Comparison of ENCODE assay signal across 7 cellular contexts in genomic region chr1:170531758-170532657, GRCh38.
DNase-seq lines count a peak whose midpoint lies in the region; ATAC-seq and TF ChIP-seq lines count a peak whose summit lies in the region.

Gene GORAB (plus strand): TSS chr1:170532166. CDS start chr1:170532224, 58 bp downstream.

- H3K36me3 Mint-ChIP-seq in T-helper 2 cell treated with Interferon-gamma antibody and Interleukin-4, amounts not matched to agents 5 μg/mL and 100 μg/mL, for 36 hours (ENCODE audit: low read depth) = peaks cover 5% of the 10 kb centered on the region

- peaks cover 2% of the 10 kb centered on the region for H3K4me1 Mint-ChIP-seq in T-helper 2 cell treated with Interferon-gamma antibody and Interleukin-4, amounts not matched to agents 5 μg/mL and 100 μg/mL, for 36 hours (ENCODE audit: low read depth)

- ATAC-seq in GM18502 (IDR thresholded peaks at IDR 0.05; ENCODE audit: poor library complexity, unreplicated experiment) = peak; percentile 99
- ATAC-seq in HG02938 (IDR thresholded peaks at IDR 0.05; ENCODE audit: unreplicated experiment) = peak; percentile 96

- TF ChIP-seq CTCF in astrocyte of the cerebellum (IDR thresholded peaks at IDR 0.05; ENCODE audit: low read depth, low read length, missing control alignments) = no peak

- H3K4me3 ChIP-seq in astrocyte of the cerebellum (ENCODE audit: low read depth, low read length) = peak within 1 kb of the TSS; percentile 79

- H3K9me3 Mint-ChIP-seq in T-helper 2 cell treated with Interferon-gamma antibody and Interleukin-4, amounts not matched to agents 5 μg/mL and 100 μg/mL, for 36 hours = no peaks in the 10 kb centered on the region

- H3K27me3 Mint-ChIP-seq in T-helper 2 cell treated with Interferon-gamma antibody and Interleukin-4, amounts not matched to agents 5 μg/mL and 100 μg/mL, for 36 hours (ENCODE audit: low read depth) = peaks cover 14% of the 10 kb centered on the region

- H3K27ac Mint-ChIP-seq in T-helper 2 cell treated with Interferon-gamma antibody and Interleukin-4, amounts not matched to agents 5 μg/mL and 100 μg/mL, for 36 hours = no peak within 1 kb of the TSS

- no peak within 1 kb of the TSS for H3K4me3 Mint-ChIP-seq in T-helper 2 cell treated with Interferon-gamma antibody and Interleukin-4, amounts not matched to agents 5 μg/mL and 100 μg/mL, for 36 hours

- DNase-seq in NCI-H187 (lab: John Stamatoyannopoulos, UW) (peak; percentile 92 to 97), astrocyte of the cerebellum (ENCODE audit: low read depth) (peak; percentile 86), hippocampal formation (lab: John Stamatoyannopoulos, UW) (peak; percentile 78 to 84), retina (peak; percentile 98)
- peak; percentile 86 for DNase-seq in T-helper 2 cell treated with Interferon-gamma antibody and Interleukin-4, amounts not matched to agents 5 μg/mL and 100 μg/mL, for 36 hours (ENCODE audit: low spot score)

- in situ Hi-C loops in astrocyte of the cerebellum (cut with HindIII; ENCODE audit: low sequenced_read_pairs) = no loop called here

Comparison
In these comparisons a context has a peak if more than half of its experiments do, and no peak if none do; other contexts are left out.
1. Peak in every context shown above with its lines: DNase-seq, ATAC-seq and H3K4me3 ChIP-seq.